Comparison of ENCODE assay signal across 17 cellular contexts in the genomic region with DNA sequence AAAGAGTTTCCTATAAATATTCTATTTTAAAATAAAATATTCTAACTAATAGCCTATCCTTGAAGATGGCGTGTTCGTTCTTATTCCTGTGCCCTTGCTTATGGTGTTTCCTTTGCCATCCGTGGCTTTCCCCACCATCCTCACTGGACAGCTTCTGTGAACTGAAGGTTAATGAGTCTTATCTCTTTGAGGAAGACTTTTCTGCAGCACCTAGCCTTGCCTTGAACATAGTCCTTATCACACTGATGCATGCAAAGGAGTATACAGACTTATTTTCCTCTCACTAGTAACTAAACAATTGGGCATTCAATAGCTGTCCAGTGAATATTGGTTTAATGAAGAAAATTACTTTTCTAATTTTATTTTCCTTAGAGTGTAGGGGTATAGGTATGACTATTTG.
DNase-seq lines count a peak whose midpoint lies in the region; ATAC-seq, FAIRE-seq and TF ChIP-seq lines count a peak whose summit lies in the region.
"Had no signal": no experiment of that assay in that cellular context is flagged by ENCODE, and none has a peak within 500 bp of the region (broad histone marks: within the 10 kb centered on the region; RNA-seq: fewer than 3 reads in every experiment).

No MANE protein-coding gene starts in this region.

- CTCF ChIA-PET in A549 (lab: Yijun Ruan, JAX) = no interaction called here
- CTCF ChIA-PET in HCT116 (lab: Charles Lee) = interaction anchor here (0.9 kb wide), 1 partner anchor 10 kb away, joined by 3 read pairs; no protein-coding TSS in a partner anchor

- H3K9me3 ChIP-seq in A549 = peaks cover 10% of the 10 kb centered on the region
- H3K9me3 ChIP-seq in HCT116 (ENCODE audit: control insufficient read depth in 1 of 2, insufficient read depth in 1 of 2, low read depth in 1 of 2, low read length in 2 of 2) = peaks cover under 1 to 4% of the 10 kb centered on the region in 2 experiments; a peak in 1 of 4 replicates
- H3K9me3 ChIP-seq in SJSA1 (replicated peaks) = 0 out of 2 replicates have a peak, but pooled peaks cover 4% of the 10 kb centered on the region
- no peaks in the 10 kb centered on the region for H3K9me3 ChIP-seq in right atrium auricular region

- H3K9me2 ChIP-seq in HCT116 (ENCODE audit: insufficient read depth) = no peaks in the 10 kb centered on the region

- RAD21 ChIA-PET in HCT116 (lab: Charles Lee; ENCODE audit: low non-redundant PET in 1 of 2, low total read pairs in 2 of 2, uncharacterized antibody in 2 of 2, unreplicated experiment in 2 of 2) = no interaction called here

- H2AFZ ChIP-seq in HCT116 (ENCODE audit: low read depth, low read length, poor library complexity, severe bottlenecking) = no peak overlapping the region

- no peak for TF ChIP-seq POLR2A in A549 (IDR thresholded peaks at IDR 0.05; ENCODE audit: low read length)
- TF ChIP-seq POLR2A in HCT116 (IDR thresholded peaks at IDR 0.05; ENCODE audit: borderline replicate concordance, extremely low read depth, insufficient read depth, insufficient read length) = no peak

- peak overlapping the region; percentile 47 for H3K9ac ChIP-seq in HCT116 (ENCODE audit: low read length)

- intact Hi-C loops in HCT116 (cut with micrococcal nuclease) = loop anchor here (5.0 to 10.0 kb wide), 2 partner anchors 118 to 535 kb away; no protein-coding TSS in a partner anchor

- H3K36me3 ChIP-seq in HCT116 (ENCODE audit: control insufficient read depth in 1 of 2, insufficient read depth in 2 of 2, low read length in 2 of 2) (peaks cover 0 to 8% of the 10 kb centered on the region in 2 experiments; a peak in 2 of 4 replicates), SJSA1 (peaks cover 8% of the 10 kb centered on the region), right atrium auricular region (no peaks in the 10 kb centered on the region)

- FAIRE-seq in A549 (lab: Jason Lieb, UNC) = no peak
- FAIRE-seq: A204.1 had no signal

- peaks cover 85% of the 10 kb centered on the region for H3K79me2 ChIP-seq in HCT116 (ENCODE audit: insufficient read depth, low read length)

- DNase-seq in A549 (ENCODE audit: low read depth in 1 of 2, low spot score in 1 of 2) (no peak), HCT116 (ENCODE audit: low read depth, low spot score) (no peak), SJSA1 (ENCODE audit: low read depth in 1 of 2, low spot score in 2 of 2) (no peak), epithelial cell of prostate (ENCODE audit: low read depth, low spot score) (no peak), coronary artery (ENCODE audit: low spot score) (no peak), putamen (ENCODE audit: low spot score) (no peak), right atrium auricular region (ENCODE audit: low spot score) (no peak)
- DNase-seq: AML-193; CD4-positive, alpha-beta memory T cell; DMS79 treated with DMSO at 0.1 percent for 48 hours; GF-D8; HCEC 1CT; Kasumi-1; KG1 had no signal

- no peak for TF ChIP-seq RAD21 in A549 (conservative IDR thresholded peaks at IDR 0.05 in 1 of 2, IDR thresholded peaks at IDR 0.05 in 1 of 2)
- TF ChIP-seq RAD21 in HCT116 (IDR thresholded peaks at IDR 0.05; ENCODE audit: low read depth) = no peak

- H3K4me2 ChIP-seq in A549 = peak overlapping the region; percentile 15; the same call in 1 of the 3 replicates
- H3K4me2 ChIP-seq in HCT116 (ENCODE audit: low read length) = peak overlapping the region; percentile 60

- no peak for TF ChIP-seq EP300 in A549 (IDR thresholded peaks at IDR 0.05)

- ATAC-seq in A549 (no peak), HCT116 (peak; percentile 53), GM18909 (IDR thresholded peaks at IDR 0.05; ENCODE audit: poor library complexity, unreplicated experiment) (no peak)

- BruUV-seq in HCT116 (replicated peaks; lab: Mats Ljungman, UMichigan) = no TSS peak

- TF ChIP-seq CTCF in A549 (IDR thresholded peaks at IDR 0.05) (no peak), HCT116 (IDR thresholded peaks at IDR 0.05 in 2 of 3, conservative IDR thresholded peaks at IDR 0.05 in 1 of 3; ENCODE audit: borderline replicate concordance in 1 of 3, insufficient read depth in 1 of 3, low read depth in 2 of 3, low read length in 2 of 3) (no peak), coronary artery (IDR thresholded peaks at IDR 0.05) (no peak), right atrium auricular region (IDR thresholded peaks at IDR 0.05) (no peak)

- no peaks in the 10 kb centered on the region for H4K20me1 ChIP-seq in HCT116 (ENCODE audit: insufficient read depth)

- H3K27ac ChIP-seq in A549 = no peak overlapping the region
- peak overlapping the region; percentile 79; the same call in 1 of the 2 replicates for H3K27ac ChIP-seq in HCT116 (ENCODE audit: low read depth, low read length)
- H3K27ac ChIP-seq in SJSA1 = peak overlapping the region; percentile 3; the same call in 1 of the 2 replicates
- peak overlapping the region; percentile 16 for H3K27ac ChIP-seq in epithelial cell of prostate
- H3K27ac ChIP-seq in coronary artery = no peak overlapping the region
- H3K27ac ChIP-seq in right atrium auricular region = no peak overlapping the region
- H3K27ac ChIP-seq: C4-2B had no signal

- no peaks in the 10 kb centered on the region for H3K27me3 ChIP-seq in HCT116 (ENCODE audit: insufficient read depth, low read length)
- H3K27me3 ChIP-seq in SJSA1 (replicated peaks) = no peaks in the 10 kb centered on the region
- H3K27me3 ChIP-seq in right atrium auricular region = no peaks in the 10 kb centered on the region

- no peak overlapping the region for H3K4me3 ChIP-seq in A549
- peak overlapping the region in 1 of 2 experiments; percentile 13; a peak in 1 of 4 replicates for H3K4me3 ChIP-seq in HCT116 (replicated peaks in 1 of 2; ENCODE audit: low read depth in 1 of 2, low read length in 2 of 2)
- no peak overlapping the region for H3K4me3 ChIP-seq in SJSA1
- H3K4me3 ChIP-seq in coronary artery = no peak overlapping the region
- no peak overlapping the region for H3K4me3 ChIP-seq in right atrium auricular region

- H3K4me1 ChIP-seq in A549 (peaks cover 25% of the 10 kb centered on the region), HCT116 (ENCODE audit: control insufficient read depth in 1 of 2, insufficient read depth in 2 of 2, low read length in 2 of 2) (peaks cover 47 to 57% of the 10 kb centered on the region in 2 experiments), SJSA1 (replicated peaks) (peaks cover 25% of the 10 kb centered on the region), right atrium auricular region (peaks cover 0 to 12% of the 10 kb centered on the region in 2 donors)

- WGBS in A549 (ENCODE audit: missing lambda C conversion rate) = 94% methylated on average over 3 of the region's 3 CpGs

- POLR2A ChIA-PET in A549 (lab: Yijun Ruan, JAX) = no interaction called here
- POLR2A ChIA-PET in HCT116 (lab: Charles Lee) = no interaction called here

TF ChIP-seq in A549, 52 proteins besides CTCF, POLR2A, EP300 and RAD21 (continues in another document):
- TF ChIP-seq ATOH8 (CRISPR knock-in tag; IDR thresholded peaks at IDR 0.05; ENCODE audit: low read depth) (no peak), GATA3 (IDR thresholded peaks at IDR 0.05; ENCODE audit: borderline replicate concordance) (no peak), RFX5 (IDR thresholded peaks at IDR 0.05) (no peak), ZNF302 (CRISPR knock-in tag; IDR thresholded peaks at IDR 0.05) (no peak), HDAC2 (IDR thresholded peaks at IDR 0.05) (no peak), POLR2AphosphoS2 (conservative IDR thresholded peaks at IDR 0.05; ENCODE audit: low read length) (no peak), RARB (CRISPR knock-in tag; IDR thresholded peaks at IDR 0.05) (no peak)
- TF ChIP-seq, protein P1, sequence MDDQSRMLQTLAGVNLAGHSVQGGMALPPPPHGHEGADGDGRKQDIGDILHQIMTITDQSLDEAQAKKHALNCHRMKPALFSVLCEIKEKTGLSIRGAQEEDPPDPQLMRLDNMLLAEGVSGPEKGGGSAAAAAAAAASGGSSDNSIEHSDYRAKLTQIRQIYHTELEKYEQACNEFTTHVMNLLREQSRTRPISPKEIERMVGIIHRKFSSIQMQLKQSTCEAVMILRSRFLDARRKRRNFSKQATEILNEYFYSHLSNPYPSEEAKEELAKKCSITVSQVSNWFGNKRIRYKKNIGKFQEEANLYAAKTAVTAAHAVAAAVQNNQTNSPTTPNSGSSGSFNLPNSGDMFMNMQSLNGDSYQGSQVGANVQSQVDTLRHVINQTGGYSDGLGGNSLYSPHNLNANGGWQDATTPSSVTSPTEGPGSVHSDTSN (IDR thresholded peaks at IDR 0.05) = no peak

TF ChIP-seq in HCT116, 20 proteins besides CTCF, POLR2A, EP300 and RAD21 (continues in another document):
- TF ChIP-seq, protein P2, sequence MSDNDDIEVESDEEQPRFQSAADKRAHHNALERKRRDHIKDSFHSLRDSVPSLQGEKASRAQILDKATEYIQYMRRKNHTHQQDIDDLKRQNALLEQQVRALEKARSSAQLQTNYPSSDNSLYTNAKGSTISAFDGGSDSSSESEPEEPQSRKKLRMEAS (IDR thresholded peaks at IDR 0.05) = no peak
- TF ChIP-seq ZFX (IDR thresholded peaks at IDR 0.05) = no peak
- no peak for TF ChIP-seq FOSL1 (IDR thresholded peaks at IDR 0.05; ENCODE audit: low read depth)
- no peak for TF ChIP-seq EZH2phosphoT487 (IDR thresholded peaks at IDR 0.05; ENCODE audit: borderline replicate concordance)
- TF ChIP-seq SIN3A (IDR thresholded peaks at IDR 0.05; ENCODE audit: low read depth) = no peak
- no peak for TF ChIP-seq TCF7L2 (IDR thresholded peaks at IDR 0.05; ENCODE audit: borderline replicate concordance, extremely low read depth, insufficient read depth, insufficient read length)
- no peak for TF ChIP-seq EZH2 (IDR thresholded peaks at IDR 0.05)
- no peak for TF ChIP-seq YY1 (IDR thresholded peaks at IDR 0.05; ENCODE audit: extremely low read depth, insufficient replicate concordance, low read depth, low read length)
- TF ChIP-seq ATF3 (IDR thresholded peaks at IDR 0.05) = no peak
- no peak for TF ChIP-seq SP1 (IDR thresholded peaks at IDR 0.05; ENCODE audit: low read depth)
- no peak for TF ChIP-seq ZNF274 (IDR thresholded peaks at IDR 0.05; ENCODE audit: low read depth, low read length)
- no peak for TF ChIP-seq EGR1 (IDR thresholded peaks at IDR 0.05; ENCODE audit: low read depth)
- no peak for TF ChIP-seq POLR2AphosphoS5 (IDR thresholded peaks at IDR 0.05; ENCODE audit: low read depth, low read length)

Comparison
In these comparisons a context has a peak if more than half of its experiments do, and no peak if none do; other contexts are left out.
1. H3K27ac ChIP-seq: peak in HCT116 (single experiment), SJSA1 (single experiment) and epithelial cell of prostate (single experiment); none in A549 (0 of 2), coronary artery (0 of 2) and right atrium auricular region (0 of 2).